6 cellular contexts compared by ENCODE assay signal in genomic region chr9:21334603-21334968, GRCh38. TPM values are rescaled to one million over a fixed set of nuclear protein-coding genes. Genes with fewer than 3 reads are reported as not detected.
DNase-seq lines count a peak whose midpoint lies in the region; ATAC-seq and TF ChIP-seq lines count a peak whose summit lies in the region.

No MANE protein-coding gene starts in this region.

- H3K4me3 ChIP-seq in Panc1 (ENCODE audit: low read depth in 2 of 2, low read length in 2 of 2) (peak overlapping the region; percentile 73 to 85), right atrium auricular region (peak overlapping the region; percentile 81 to 89), upper lobe of right lung (peak overlapping the region; percentile 95)

- H3K27ac ChIP-seq in Panc1 (ENCODE audit: low read length), result peak overlapping the region; percentile 81
- H3K27ac ChIP-seq in right atrium auricular region, result peak overlapping the region; percentile 93 to 94
- H3K27ac ChIP-seq in upper lobe of right lung, result peak overlapping the region; percentile 99

- CTCF ChIA-PET in Panc1 (lab: Charles Lee), result no interaction called here

- intact Hi-C loops in Panc1 (cut with micrococcal nuclease; ENCODE audit: unreplicated experiment), result no loop called here
- intact Hi-C loops in upper lobe of right lung (cut with DNase I), result no loop called here

- POLR2A ChIA-PET in Panc1 (lab: Charles Lee), result interaction anchor here (0.9 kb wide), 1 partner anchor 247 kb away, joined by 3 read pairs; no protein-coding TSS in a partner anchor

- in situ Hi-C loops in Panc1 (cut with HindIII; ENCODE audit: low pct_unique_long_range_greater_than_20kb, low sequenced_read_pairs), result no loop called here

- TF ChIP-seq CTCF in Panc1 (IDR thresholded peaks at IDR 0.05) (no peak), right atrium auricular region (IDR thresholded peaks at IDR 0.05) (no peak), upper lobe of right lung (IDR thresholded peaks at IDR 0.05) (no peak)

- H3K27me3 ChIP-seq in Panc1 (ENCODE audit: control insufficient read depth, insufficient read depth, low read length) (no peaks in the 10 kb centered on the region), right atrium auricular region (no peaks in the 10 kb centered on the region), upper lobe of right lung (no peaks in the 10 kb centered on the region)

- no TSS peak for BruUV-seq in Panc1 (replicated peaks; lab: Mats Ljungman, UMichigan)

- DNase-seq in DMS53 treated with DMSO at 0.1 percent for 48 hours (lab: John Stamatoyannopoulos, UW; ENCODE audit: unreplicated experiment) (peak; percentile 10), DMS53 (lab: John Stamatoyannopoulos, UW) (no peak), Panc1 (ENCODE audit: low read depth, low spot score) (no peak), right atrium auricular region (ENCODE audit: low spot score) (no peak), upper lobe of right lung (no peak)
- DNase-seq in stimulated activated CD4-positive, alpha-beta T cell treated with anti-CD3 and anti-CD28 coated beads, Interleukin-2, amount 100 ng/mL, for 48 hours, result no peak

- no peaks in the 10 kb centered on the region for H3K9me3 ChIP-seq in Panc1 (ENCODE audit: control insufficient read depth, insufficient read depth, low read depth, low read length)
- no peaks in the 10 kb centered on the region for H3K9me3 ChIP-seq in right atrium auricular region
- no peaks in the 10 kb centered on the region for H3K9me3 ChIP-seq in upper lobe of right lung

- ATAC-seq in Panc1 (no peak; the same call in 1 of the 2 replicates), upper lobe of right lung (no peak)

- H3K4me1 ChIP-seq in Panc1 (ENCODE audit: control insufficient read depth, insufficient read depth, low read length) (no peaks in the 10 kb centered on the region), right atrium auricular region (peaks cover 0 to 48% of the 10 kb centered on the region in 2 donors), upper lobe of right lung (peaks cover 40% of the 10 kb centered on the region)

- H3K36me3 ChIP-seq in Panc1 (ENCODE audit: control insufficient read depth, insufficient read depth, low read length) (no peaks in the 10 kb centered on the region; the same call in none of the 2 replicates), right atrium auricular region (no peaks in the 10 kb centered on the region), upper lobe of right lung (peaks cover 5% of the 10 kb centered on the region)

RNA-seq across cellular contexts. Expression of gene KLHL9, which starts 0.6 kb away (rescaled TPM):
- total RNA-seq in Panc1 (2021; ENCODE audit: unreplicated experiment) (7.4 TPM), right atrium auricular region (10 to 100 TPM; 10.7 to 10.8 TPM), upper lobe of right lung (22.2 TPM)
- polyA plus RNA-seq in Panc1 (2012; ENCODE audit: insufficient read length), result 3.6 TPM

RNA-seq across cellular contexts. Expression of gene IFNA6, which starts 16.1 kb away (rescaled TPM):
- total RNA-seq in Panc1 (2021; ENCODE audit: unreplicated experiment), result not detected
- not detected for polyA plus RNA-seq in Panc1 (2012; ENCODE audit: insufficient read length)
- not detected for total RNA-seq in right atrium auricular region
- total RNA-seq in upper lobe of right lung, result not detected

RNA-seq across cellular contexts. Expression of gene IFNA5, which starts 29.5 kb away (rescaled TPM):
- total RNA-seq in Panc1 (2021; ENCODE audit: unreplicated experiment), result not detected
- not detected for polyA plus RNA-seq in Panc1 (2012; ENCODE audit: insufficient read length)
- total RNA-seq in right atrium auricular region, result not detected
- not detected for total RNA-seq in upper lobe of right lung

RNA-seq across cellular contexts. Expression of gene IFNA13, which starts 33.3 kb away (rescaled TPM):
- total RNA-seq in Panc1 (2021; ENCODE audit: unreplicated experiment) (not detected), right atrium auricular region (not detected), upper lobe of right lung (not detected)
- polyA plus RNA-seq in Panc1 (2012; ENCODE audit: insufficient read length), result not detected

RNA-seq across cellular contexts. Expression of gene IFNA2, which starts 50.6 kb away (rescaled TPM):
- total RNA-seq in Panc1 (2021; ENCODE audit: unreplicated experiment), result not detected
- not detected for polyA plus RNA-seq in Panc1 (2012; ENCODE audit: insufficient read length)
- not detected for total RNA-seq in right atrium auricular region
- not detected for total RNA-seq in upper lobe of right lung
